In the genomic region with DNA sequence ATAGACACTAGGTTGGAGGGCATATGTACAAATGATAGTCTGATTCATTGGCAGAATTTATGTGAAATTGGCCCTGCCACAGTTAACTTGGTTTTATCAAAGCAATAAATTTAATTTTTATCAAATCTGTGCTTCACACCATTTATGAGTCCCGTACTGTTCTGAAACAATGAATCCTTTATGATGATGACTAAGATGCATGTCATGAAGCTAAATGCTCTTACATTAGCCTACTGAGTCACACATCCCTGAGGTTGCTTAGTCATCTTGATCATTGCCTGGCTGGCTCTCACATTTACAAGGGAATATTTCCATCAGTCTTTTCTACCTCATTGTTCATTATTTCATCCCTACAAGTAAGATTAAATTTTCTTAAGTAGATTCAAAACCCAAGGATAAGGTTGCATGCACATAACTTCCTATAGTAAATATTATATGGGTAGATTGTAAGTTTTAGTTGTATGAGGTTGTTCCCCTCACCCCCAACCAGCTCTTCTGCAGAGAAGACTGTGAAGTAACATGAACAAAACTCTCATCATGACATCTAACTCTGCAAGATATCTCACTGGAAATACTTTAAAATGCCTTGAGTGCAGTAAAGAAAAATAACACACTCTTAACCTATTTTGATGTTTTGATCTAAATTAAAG, we compare ENCODE assay signal across 8 cellular contexts.
DNase-seq lines count a peak whose midpoint lies in the region; ATAC-seq and TF ChIP-seq lines count a peak whose summit lies in the region.

No MANE protein-coding gene starts in this region.

- ATAC-seq in GM21390 (IDR thresholded peaks at IDR 0.05; ENCODE audit: unreplicated experiment), result no peak
- no peak for ATAC-seq in HG02588 (IDR thresholded peaks at IDR 0.05; ENCODE audit: unreplicated experiment)
- ATAC-seq in HG03442 (IDR thresholded peaks at IDR 0.05; ENCODE audit: unreplicated experiment), result no peak

- no peaks in the 10 kb centered on the region for H3K36me3 ChIP-seq in endodermal cell (ENCODE audit: control insufficient read depth, insufficient read depth, low read length)

- H3K4me1 Mint-ChIP-seq in nephron (peaks cover 29% of the 10 kb centered on the region), endodermal cell (no peaks in the 10 kb centered on the region)

- H3K9me3 Mint-ChIP-seq in nephron, result peaks cover 8% of the 10 kb centered on the region
- no peaks in the 10 kb centered on the region for H3K9me3 Mint-ChIP-seq in endodermal cell

- H3K9ac ChIP-seq in endodermal cell (ENCODE audit: extremely low read depth, low read length, poor library complexity, severe bottlenecking), result no peak overlapping the region

- H3K27ac Mint-ChIP-seq in nephron, result peak overlapping the region in 2 of 3 experiments; percentile 59 to 71
- H3K27ac Mint-ChIP-seq in endodermal cell, result no peak overlapping the region

- no peak overlapping the region for H3K27ac ChIP-seq in endodermal cell (ENCODE audit: low read depth, low read length)

- no peak overlapping the region for H3K4me3 ChIP-seq in NB4 (ENCODE audit: low read depth, low read length)
- no peak overlapping the region for H3K4me3 ChIP-seq in endodermal cell (ENCODE audit: low read length)

- H3K9me3 ChIP-seq in endodermal cell (ENCODE audit: control insufficient read depth, low read length), result peaks cover 5% of the 10 kb centered on the region

- H3K27me3 Mint-ChIP-seq in nephron (ENCODE audit: low read depth) (no peaks in the 10 kb centered on the region), endodermal cell (ENCODE audit: insufficient read depth) (no peaks in the 10 kb centered on the region)

- 91 to 100% methylated on average over 1 of the region's 1 CpG for WGBS in endodermal cell (ENCODE audit: insufficient coverage in 1 of 2, insufficient read length in 1 of 2), 2 experiments

- H3K27me3 ChIP-seq in endodermal cell (ENCODE audit: control insufficient read depth, insufficient read depth, low read length, poor library complexity, severe bottlenecking), result no peaks in the 10 kb centered on the region

- no peak for TF ChIP-seq POLR2A in NB4 (IDR thresholded peaks at IDR 0.05; ENCODE audit: extremely low read depth, insufficient read length)

- no peaks in the 10 kb centered on the region for H3K4me1 ChIP-seq in endodermal cell (ENCODE audit: control insufficient read depth, insufficient read depth, low read length)

- H3K36me3 Mint-ChIP-seq in nephron (ENCODE audit: low read depth), result peaks cover 34% of the 10 kb centered on the region
- no peaks in the 10 kb centered on the region for H3K36me3 Mint-ChIP-seq in endodermal cell (ENCODE audit: low read depth)

- DNase-seq in DMS53 (lab: John Stamatoyannopoulos, UW), result peak; percentile 56
- peak; percentile 81 for DNase-seq in NB4 (ENCODE audit: low read depth)
- peak; percentile 81 for DNase-seq in dedifferentiated amniotic fluid mesenchymal stem cell (ENCODE audit: extremely low spot score)
- DNase-seq in endodermal cell, result no peak

- no peak overlapping the region for H3K4me3 Mint-ChIP-seq in nephron
- H3K4me3 Mint-ChIP-seq in endodermal cell, result no peak overlapping the region

- TF ChIP-seq CTCF in NB4 (IDR thresholded peaks at IDR 0.05; ENCODE audit: low read depth, low read length) (no peak), nephron (IDR thresholded peaks at IDR 0.05; ENCODE audit: unreplicated experiment in 3 of 3) (no peak), endodermal cell (conservative IDR thresholded peaks at IDR 0.05) (no peak)
